ENCODE assay signal across 9 cellular contexts in genomic region chr19:49441210-49441959, GRCh38. TPM values are rescaled to one million over a fixed set of nuclear protein-coding genes. Genes with fewer than 3 reads are reported as not detected.
DNase-seq lines count a peak whose midpoint lies in the region; ATAC-seq and TF ChIP-seq lines count a peak whose summit lies in the region.
"Had no signal": no experiment of that assay in that cellular context is flagged by ENCODE, and none has a peak within 500 bp of the region (broad histone marks: within the 10 kb centered on the region; RNA-seq: fewer than 3 reads in every experiment).

Gene SLC17A7 (minus strand): TSS chr19:49441527. CDS start chr19:49441379, 148 bp downstream.

- peak within 1 kb of the TSS; percentile 56 to 73 for H3K4me3 ChIP-seq in right atrium auricular region

- peaks cover 4% of the 10 kb centered on the region for H3K36me3 Mint-ChIP-seq in activated T-helper 1 cell treated with anti-CD3 and anti-CD28 coated beads, Interleukin-12 subunit alpha, Interleukin-12 subunit beta, Interleukin-2, Interleukin-4 antibody, amounts not matched to agents 30 ng/mL and 10 ng/mL and 1 ng/mL, durations not matched to agents 14 hours and 24 hours and 36 hours (ENCODE audit: low read depth)

- peak within 1 kb of the TSS; percentile 78 for H3K27ac Mint-ChIP-seq in activated T-helper 1 cell treated with anti-CD3 and anti-CD28 coated beads, Interleukin-12 subunit alpha, Interleukin-12 subunit beta, Interleukin-2, Interleukin-4 antibody, amounts not matched to agents 30 ng/mL and 10 ng/mL and 1 ng/mL, durations not matched to agents 14 hours and 24 hours and 36 hours

- peak within 1 kb of the TSS; percentile 89 to 90 for H3K27ac ChIP-seq in right atrium auricular region
- H3K27ac ChIP-seq: HL-60 had no signal

- peaks cover 59% of the 10 kb centered on the region for H3K27me3 Mint-ChIP-seq in activated T-helper 1 cell treated with anti-CD3 and anti-CD28 coated beads, Interleukin-12 subunit alpha, Interleukin-12 subunit beta, Interleukin-2, Interleukin-4 antibody, amounts not matched to agents 30 ng/mL and 10 ng/mL and 1 ng/mL, durations not matched to agents 14 hours and 24 hours and 36 hours (ENCODE audit: insufficient read depth)

- peaks cover 0 to 16% of the 10 kb centered on the region in 2 donors for H3K4me1 ChIP-seq in right atrium auricular region

- TF ChIP-seq CTCF in right atrium auricular region (IDR thresholded peaks at IDR 0.05) = no peak

- peaks cover 0 to 1% of the 10 kb centered on the region in 2 donors for H3K27me3 ChIP-seq in right atrium auricular region

- H3K4me1 Mint-ChIP-seq in activated T-helper 1 cell treated with anti-CD3 and anti-CD28 coated beads, Interleukin-12 subunit alpha, Interleukin-12 subunit beta, Interleukin-2, Interleukin-4 antibody, amounts not matched to agents 30 ng/mL and 10 ng/mL and 1 ng/mL, durations not matched to agents 14 hours and 24 hours and 36 hours (ENCODE audit: low read depth) = peaks cover 44% of the 10 kb centered on the region

- intact Hi-C loops in activated T-helper 1 cell treated with anti-CD3 and anti-CD28 coated beads, Interleukin-12 subunit alpha, Interleukin-12 subunit beta, Interleukin-2, Interleukin-4 antibody, amounts not matched to agents 30 ng/mL and 10 ng/mL and 1 ng/mL, durations not matched to agents 14 hours and 24 hours and 36 hours (cut with micrococcal nuclease) = loop anchor here (1.0 to 10.0 kb wide), 4 partner anchors 10 to 326 kb away; partner anchors contain the start of gene AP2A1

- no peaks in the 10 kb centered on the region for H3K36me3 ChIP-seq in right atrium auricular region

- ATAC-seq in GM21723 (IDR thresholded peaks at IDR 0.05; ENCODE audit: unreplicated experiment) (no peak), GM19351 (IDR thresholded peaks at IDR 0.05; ENCODE audit: unreplicated experiment) (no peak)

- H3K4me3 Mint-ChIP-seq in activated T-helper 1 cell treated with anti-CD3 and anti-CD28 coated beads, Interleukin-12 subunit alpha, Interleukin-12 subunit beta, Interleukin-2, Interleukin-4 antibody, amounts not matched to agents 30 ng/mL and 10 ng/mL and 1 ng/mL, durations not matched to agents 14 hours and 24 hours and 36 hours = peak within 1 kb of the TSS; percentile 82

- no peaks in the 10 kb centered on the region for H3K9me3 ChIP-seq in right atrium auricular region

- no peaks in the 10 kb centered on the region for H3K9me3 Mint-ChIP-seq in activated T-helper 1 cell treated with anti-CD3 and anti-CD28 coated beads, Interleukin-12 subunit alpha, Interleukin-12 subunit beta, Interleukin-2, Interleukin-4 antibody, amounts not matched to agents 30 ng/mL and 10 ng/mL and 1 ng/mL, durations not matched to agents 14 hours and 24 hours and 36 hours

- peak; percentile 44 for DNase-seq in DMS79 treated with DMSO at 0.1 percent for 48 hours (lab: John Stamatoyannopoulos, UW)
- peak; percentile 86 for DNase-seq in NCI-H1694 (lab: John Stamatoyannopoulos, UW)
- peak; percentile 14 for DNase-seq in activated T-helper 1 cell treated with anti-CD3 and anti-CD28 coated beads, Interleukin-12 subunit alpha, Interleukin-12 subunit beta, Interleukin-2, Interleukin-4 antibody, amounts not matched to agents 30 ng/mL and 10 ng/mL and 1 ng/mL, durations not matched to agents 14 hours and 24 hours and 36 hours (ENCODE audit: low spot score)
- peak; percentile 71 for DNase-seq in right atrium auricular region (ENCODE audit: low spot score)
- DNase-seq in stimulated activated CD4-positive, alpha-beta T cell treated with anti-CD3 and anti-CD28 coated beads, Interleukin-4, amount 100 ng/mL, for 24 hours = peak; percentile 35
- DNase-seq in DMS153 (lab: John Stamatoyannopoulos, UW) = no peak

RNA-seq across cellular contexts. Expression of gene SLC17A7, which starts in this region (rescaled TPM):
- total RNA-seq in activated T-helper 1 cell treated with anti-CD3 and anti-CD28 coated beads, Interleukin-12 subunit alpha, Interleukin-12 subunit beta, Interleukin-2, Interleukin-4 antibody, amounts not matched to agents 30 ng/mL and 10 ng/mL and 1 ng/mL, durations not matched to agents 14 hours and 24 hours and 36 hours = 0.16 TPM in 1 of 2 replicates, not detected in the other
- under 1 TPM; 0.59 to 0.67 TPM for total RNA-seq in right atrium auricular region

Comparison
In these comparisons a context has a peak if more than half of its experiments do, and no peak if none do; other contexts are left out.
1. Peak in DNase-seq in activated T-helper 1 cell treated with anti-CD3 and anti-CD28 coated beads, Interleukin-12 subunit alpha, Interleukin-12 subunit beta, Interleukin-2, Interleukin-4 antibody, amounts not matched to agents 30 ng/mL and 10 ng/mL and 1 ng/mL, durations not matched to agents 14 hours and 24 hours and 36 hours; RNA of the gene not detected or under 1 TPM.
2. Peak in DNase-seq, H3K4me3 ChIP-seq and H3K27ac ChIP-seq in right atrium auricular region; RNA of the gene not detected or under 1 TPM.